Comparison of ENCODE assay signal across 22 cellular contexts in genomic region chr15:39194431-39194830, GRCh38.
DNase-seq lines count a peak whose midpoint lies in the region; ATAC-seq and TF ChIP-seq lines count a peak whose summit lies in the region.
"Had no signal": no experiment of that assay in that cellular context is flagged by ENCODE, and none has a peak within 500 bp of the region (broad histone marks: within the 10 kb centered on the region; RNA-seq: fewer than 3 reads in every experiment).

No MANE protein-coding gene starts in this region.

- DNase-seq in MCF 10A (ENCODE audit: unreplicated experiment) (peak; percentile 75), breast epithelium (ENCODE audit: low spot score in 2 of 2) (no peak), brain microvascular endothelial cell (peak; percentile 35), foreskin keratinocyte (no peak), prostate gland (ENCODE audit: low spot score) (no peak), upper lobe of left lung (no peak)
- DNase-seq in stimulated activated naive B cell treated with anti-CD40 and anti-IgM and Interleukin-4, amounts not matched to agents 10 μg/mL and 1 μg/mL and 100 μg/mL, for 72 hours: no peak
- DNase-seq: activated CD4-positive, alpha-beta T cell treated with anti-CD3 and anti-CD28 coated beads, Interleukin-2, amount 50 U/mL, for 4 hours; activated naive CD4-positive, alpha-beta T cell treated with anti-CD3 and anti-CD28 coated beads for 36 hours; aorta; CD4-positive, alpha-beta T cell; DMS79; erythroblast; heart right ventricle; natural killer cell; NCI-H2029 treated with DMSO at 0.1 percent for 48 hours; psoas muscle; stimulated activated CD4-positive, alpha-beta T cell treated with anti-CD3 and anti-CD28 coated beads, Interleukin-12 subunit alpha, Interleukin-12 subunit beta, amount 100 ng/mL, for 4 hours; stimulated activated naive CD4-positive, alpha-beta T cell; thyroid gland had no signal

- no peaks in the 10 kb centered on the region for H3K4me1 ChIP-seq in breast epithelium
- H3K4me1 ChIP-seq in foreskin keratinocyte: peaks cover 68% of the 10 kb centered on the region
- H3K4me1 ChIP-seq in prostate gland (replicated peaks): no peaks in the 10 kb centered on the region
- H3K4me1 ChIP-seq in upper lobe of left lung: no peaks in the 10 kb centered on the region
- H3K4me1 ChIP-seq: psoas muscle had no signal

- no peaks in the 10 kb centered on the region for H3K36me3 Mint-ChIP-seq in MCF 10A (ENCODE audit: insufficient read depth, unreplicated experiment)
- no peaks in the 10 kb centered on the region for H3K36me3 Mint-ChIP-seq in stimulated activated naive B cell treated with anti-CD40 and anti-IgM and Interleukin-4, amounts not matched to agents 10 μg/mL and 1 μg/mL and 100 μg/mL, for 72 hours
- H3K36me3 Mint-ChIP-seq: natural killer cell had no signal

- BruUV-seq in MCF 10A (replicated peaks; lab: Mats Ljungman, UMichigan): no TSS peak

- no peak overlapping the region for H3K4me3 ChIP-seq in breast epithelium
- no peak overlapping the region for H3K4me3 ChIP-seq in brain microvascular endothelial cell (ENCODE audit: low read depth, low read length)
- H3K4me3 ChIP-seq in prostate gland: no peak overlapping the region
- no peak overlapping the region for H3K4me3 ChIP-seq in upper lobe of left lung
- H3K4me3 ChIP-seq: heart right ventricle, psoas muscle, thyroid gland had no signal

- H3K27ac ChIP-seq in breast epithelium: no peak overlapping the region
- peak overlapping the region; percentile 31 for H3K27ac ChIP-seq in brain microvascular endothelial cell
- peak overlapping the region; percentile 78 for H3K27ac ChIP-seq in foreskin keratinocyte
- H3K27ac ChIP-seq in prostate gland: no peak overlapping the region
- no peak overlapping the region for H3K27ac ChIP-seq in upper lobe of left lung
- H3K27ac ChIP-seq: heart right ventricle, psoas muscle, thyroid gland had no signal

- peak overlapping the region; percentile 88 for H3K27ac Mint-ChIP-seq in MCF 10A (ENCODE audit: low read depth, unreplicated experiment)
- H3K27ac Mint-ChIP-seq in stimulated activated naive B cell treated with anti-CD40 and anti-IgM and Interleukin-4, amounts not matched to agents 10 μg/mL and 1 μg/mL and 100 μg/mL, for 72 hours: no peak overlapping the region
- H3K27ac Mint-ChIP-seq: activated naive CD4-positive, alpha-beta T cell treated with anti-CD3 and anti-CD28 coated beads for 36 hours; CD4-positive, alpha-beta T cell; natural killer cell had no signal

- H3K27me3 ChIP-seq in breast epithelium: no peaks in the 10 kb centered on the region
- H3K27me3 ChIP-seq in brain microvascular endothelial cell (replicated peaks): no peaks in the 10 kb centered on the region
- H3K27me3 ChIP-seq in foreskin keratinocyte: no peaks in the 10 kb centered on the region
- H3K27me3 ChIP-seq in prostate gland (replicated peaks; ENCODE audit: insufficient read depth): no peaks in the 10 kb centered on the region
- no peaks in the 10 kb centered on the region for H3K27me3 ChIP-seq in upper lobe of left lung
- H3K27me3 ChIP-seq: heart right ventricle, thyroid gland had no signal

- in situ Hi-C loops in brain microvascular endothelial cell (cut with HindIII; ENCODE audit: low pct_ligation_motif_present, low sequenced_read_pairs): loop anchor here (25.0 kb wide), 1 partner anchor 168 kb away; no protein-coding TSS in a partner anchor

- no peaks in the 10 kb centered on the region for H3K9me3 Mint-ChIP-seq in MCF 10A (ENCODE audit: unreplicated experiment)
- no peaks in the 10 kb centered on the region for H3K9me3 Mint-ChIP-seq in stimulated activated naive B cell treated with anti-CD40 and anti-IgM and Interleukin-4, amounts not matched to agents 10 μg/mL and 1 μg/mL and 100 μg/mL, for 72 hours
- H3K9me3 Mint-ChIP-seq: activated naive CD4-positive, alpha-beta T cell treated with anti-CD3 and anti-CD28 coated beads for 36 hours; CD4-positive, alpha-beta T cell; natural killer cell had no signal

- H3K9me3 ChIP-seq in breast epithelium (no peaks in the 10 kb centered on the region), prostate gland (no peaks in the 10 kb centered on the region), upper lobe of left lung (no peaks in the 10 kb centered on the region)
- H3K9me3 ChIP-seq: heart right ventricle, psoas muscle, thyroid gland had no signal

- no peaks in the 10 kb centered on the region for H3K27me3 Mint-ChIP-seq in MCF 10A (ENCODE audit: insufficient read depth, unreplicated experiment)
- H3K27me3 Mint-ChIP-seq in stimulated activated naive B cell treated with anti-CD40 and anti-IgM and Interleukin-4, amounts not matched to agents 10 μg/mL and 1 μg/mL and 100 μg/mL, for 72 hours: peaks cover 4 to 7% of the 10 kb centered on the region in 2 donors

- no peaks in the 10 kb centered on the region for H3K36me3 ChIP-seq in breast epithelium
- no peaks in the 10 kb centered on the region for H3K36me3 ChIP-seq in brain microvascular endothelial cell (replicated peaks)
- no peaks in the 10 kb centered on the region for H3K36me3 ChIP-seq in prostate gland
- no peaks in the 10 kb centered on the region for H3K36me3 ChIP-seq in upper lobe of left lung
- H3K36me3 ChIP-seq: heart right ventricle, thyroid gland had no signal

- TF ChIP-seq CTCF in MCF 10A (IDR thresholded peaks at IDR 0.05; ENCODE audit: unreplicated experiment): no peak
- no peak for TF ChIP-seq CTCF in breast epithelium (IDR thresholded peaks at IDR 0.05)
- no peak for TF ChIP-seq CTCF in brain microvascular endothelial cell (IDR thresholded peaks at IDR 0.05; ENCODE audit: low read depth, low read length, missing control alignments)
- no peak for TF ChIP-seq CTCF in foreskin keratinocyte (conservative IDR thresholded peaks at IDR 0.05)
- TF ChIP-seq CTCF in prostate gland (IDR thresholded peaks at IDR 0.05): no peak
- TF ChIP-seq CTCF in upper lobe of left lung (IDR thresholded peaks at IDR 0.05): no peak

- 100% methylated on average over 1 of the region's 1 CpG for WGBS in prostate gland
- WGBS in upper lobe of left lung, 2 donors: 90 to 100% methylated on average over 1 of the region's 1 CpG

- intact Hi-C loops in MCF 10A (cut with micrococcal nuclease): no loop called here
- intact Hi-C loops in breast epithelium (cut with DNase I; ENCODE audit: low total_unique reads): no loop called here
- intact Hi-C loops in prostate gland (cut with DNase I): no loop called here

- POLR2A ChIA-PET in MCF 10A (lab: Yijun Ruan, JAX): interaction anchor here (0.6 to 1.2 kb wide), 3 partner anchors 9 to 740 kb away, joined by 3 to 4 read pairs (median 3); partner anchors contain the start of gene FAM98B

- CTCF ChIA-PET in MCF 10A (lab: Yijun Ruan, JAX): interaction anchor here (1.3 to 2.3 kb wide), 2 partner anchors 11 to 22 kb away, joined by 3 to 9 read pairs; no protein-coding TSS in a partner anchor

- peaks cover 60% of the 10 kb centered on the region for H3K4me1 Mint-ChIP-seq in MCF 10A (ENCODE audit: insufficient read depth, unreplicated experiment)
- H3K4me1 Mint-ChIP-seq in stimulated activated naive B cell treated with anti-CD40 and anti-IgM and Interleukin-4, amounts not matched to agents 10 μg/mL and 1 μg/mL and 100 μg/mL, for 72 hours: no peaks in the 10 kb centered on the region
- H3K4me1 Mint-ChIP-seq: natural killer cell had no signal

- ATAC-seq in foreskin keratinocyte: no peak
- no peak for ATAC-seq in GM19395 (IDR thresholded peaks at IDR 0.05; ENCODE audit: unreplicated experiment)
- ATAC-seq in stimulated activated naive B cell treated with anti-CD40 and anti-IgM and Interleukin-4, amounts not matched to agents 10 μg/mL and 1 μg/mL and 100 μg/mL, for 72 hours (replicated peaks): no peak
- ATAC-seq in upper lobe of left lung (ENCODE audit: low FRiP score in 2 of 2): no peak
- ATAC-seq: heart right ventricle, natural killer cell, psoas muscle, Right ventricle myocardium inferior had no signal

- no peak for TF ChIP-seq EP300 in upper lobe of left lung (IDR thresholded peaks at IDR 0.05)

- no peak overlapping the region for H3K4me3 Mint-ChIP-seq in MCF 10A (ENCODE audit: unreplicated experiment)
- no peak overlapping the region for H3K4me3 Mint-ChIP-seq in stimulated activated naive B cell treated with anti-CD40 and anti-IgM and Interleukin-4, amounts not matched to agents 10 μg/mL and 1 μg/mL and 100 μg/mL, for 72 hours
- H3K4me3 Mint-ChIP-seq: activated naive CD4-positive, alpha-beta T cell treated with anti-CD3 and anti-CD28 coated beads for 36 hours; CD4-positive, alpha-beta T cell; natural killer cell had no signal

- TF ChIP-seq POLR2A in breast epithelium (IDR thresholded peaks at IDR 0.05) (no peak), prostate gland (IDR thresholded peaks at IDR 0.05) (no peak), upper lobe of left lung (IDR thresholded peaks at IDR 0.05) (no peak)

Comparison
In these comparisons a context has a peak if more than half of its experiments do, and no peak if none do; other contexts are left out.
1. DNase-seq: peak in MCF 10A (single experiment) and brain microvascular endothelial cell (single experiment); none in breast epithelium (0 of 2), foreskin keratinocyte (0 of 2), stimulated activated naive B cell treated with anti-CD40 and anti-IgM and Interleukin-4, amounts not matched to agents 10 μg/mL and 1 μg/mL and 100 μg/mL, for 72 hours (single experiment), prostate gland (single experiment) and upper lobe of left lung (0 of 2).
2. H3K27ac ChIP-seq: peak in brain microvascular endothelial cell (single experiment) and foreskin keratinocyte (single experiment); none in breast epithelium (0 of 2), prostate gland (0 of 2) and upper lobe of left lung (0 of 4).